24 cellular contexts compared by ENCODE assay signal in genomic region chrX:102784550-102784949, GRCh38.
"Had no signal": no experiment of that assay in that cellular context is flagged by ENCODE, and none has a peak within 500 bp of the region (broad histone marks: within the 10 kb centered on the region; RNA-seq: fewer than 3 reads in every experiment).

No MANE protein-coding gene starts in this region.

- H3K4me3 ChIP-seq: colonic mucosa, gastroesophageal sphincter, heart left ventricle, neural progenitor cell, right lobe of liver, suprapubic skin had no signal

- H3K27ac ChIP-seq: colonic mucosa, epithelial cell of prostate, foreskin keratinocyte, gastroesophageal sphincter, heart left ventricle, neural progenitor cell, parathyroid adenoma, right lobe of liver, suprapubic skin had no signal

- DNase-seq: colonic mucosa; effector CD8-positive, alpha-beta T cell; endodermal cell; heart left ventricle; hippocampal formation; mesendoderm; midbrain; naive thymus-derived CD4-positive, alpha-beta T cell; right lobe of liver; small intestine; stimulated activated CD4-positive, alpha-beta T cell treated with anti-CD3 and anti-CD28 coated beads, Interleukin-12 subunit alpha, Interleukin-12 subunit beta, amount 100 ng/mL, for 4 hours; stimulated activated CD4-positive, alpha-beta T cell treated with anti-CD3 and anti-CD28 coated beads, Interleukin-1b, Interleukin-23, amount 100 ng/mL, for 48 hours; stimulated activated CD4-positive, alpha-beta T cell treated with anti-CD3 and anti-CD28 coated beads, Interleukin-4, amount 100 ng/mL, for 1 hour; stimulated activated CD8-positive, alpha-beta memory T cell treated with anti-CD3 and anti-CD28 coated beads, Interleukin-4, amount 100 ng/mL, for 48 hours; stimulated activated naive CD4-positive, alpha-beta T cell; stimulated activated naive CD8-positive, alpha-beta T cell treated with anti-CD3 and anti-CD28 coated beads, Interleukin-15, amount 100 ng/mL, for 72 hours; trophoblast cell had no signal

- H3K9me3 ChIP-seq: colonic mucosa, gastroesophageal sphincter, right lobe of liver, suprapubic skin had no signal

- H3K27me3 ChIP-seq: colonic mucosa, foreskin keratinocyte, gastroesophageal sphincter, heart left ventricle, neural progenitor cell, right lobe of liver, suprapubic skin had no signal

- H3K36me3 ChIP-seq: colonic mucosa, heart left ventricle, neural progenitor cell, right lobe of liver, suprapubic skin had no signal

- H3K4me1 ChIP-seq: colonic mucosa, foreskin keratinocyte, gastroesophageal sphincter, heart left ventricle, neural progenitor cell, parathyroid adenoma, right lobe of liver, suprapubic skin had no signal

- ATAC-seq: esophagus mucosa; gastroesophageal sphincter; heart left ventricle; naive thymus-derived CD4-positive, alpha-beta T cell; right lobe of liver; stimulated activated naive CD8-positive, alpha-beta T cell treated with anti-CD3 and anti-CD28 coated beads, Interleukin-15, amount 100 ng/mL, for 72 hours had no signal
